ENCODE assay signal across 22 cellular contexts in the genomic region with DNA sequence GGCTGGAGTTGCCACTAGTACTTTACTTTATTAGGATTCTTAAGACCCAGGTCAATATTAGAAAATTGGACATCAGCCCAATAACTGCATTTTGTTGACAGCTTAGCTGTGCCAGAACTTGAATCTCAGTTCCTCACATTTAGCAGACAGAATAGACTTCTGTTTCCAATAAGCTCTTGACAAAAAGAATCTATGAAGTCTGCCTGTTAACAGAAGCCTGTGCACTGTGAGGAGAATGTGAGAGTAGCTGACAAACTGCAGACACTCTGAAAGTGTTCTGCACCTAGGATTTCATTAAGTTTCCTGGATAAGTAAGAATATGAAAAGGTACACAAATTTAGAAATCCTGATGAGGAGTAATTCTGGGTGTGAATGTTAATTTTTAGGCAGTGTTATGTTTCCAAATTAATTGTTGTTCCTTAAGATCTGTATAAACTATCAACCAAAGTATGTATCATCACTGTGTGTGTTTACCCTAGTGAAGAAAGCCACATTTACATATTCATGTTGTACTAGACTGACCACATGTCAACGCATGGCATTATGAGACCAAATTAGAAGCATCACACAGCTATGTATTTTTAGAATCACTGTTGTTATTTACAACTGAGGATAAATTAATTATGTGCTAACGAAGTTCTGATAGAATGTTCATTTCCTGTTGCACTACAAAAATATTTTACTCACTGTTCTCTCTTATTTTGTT.
DNase-seq lines count a peak whose midpoint lies in the region; ATAC-seq and TF ChIP-seq lines count a peak whose summit lies in the region.
"Had no signal": no experiment of that assay in that cellular context is flagged by ENCODE, and none has a peak within 500 bp of the region (broad histone marks: within the 10 kb centered on the region; RNA-seq: fewer than 3 reads in every experiment).

No MANE protein-coding gene starts in this region.

- H3K36me3 ChIP-seq in BLaER1 (no peaks in the 10 kb centered on the region), OCI-LY3 (replicated peaks; ENCODE audit: low read depth, low read length) (no peaks in the 10 kb centered on the region)

- no peak for TF ChIP-seq CTCF in OCI-LY3 (IDR thresholded peaks at IDR 0.05; ENCODE audit: low read depth, low read length)

- H3K4me3 ChIP-seq in BLaER1 (no peak overlapping the region), OCI-LY3 (ENCODE audit: low read length) (0 out of 2 replicates have a peak overlapping the region, but pooled peaks have one; percentile 1)
- H3K4me3 ChIP-seq: GM23248 had no signal

- H3K27me3 ChIP-seq in BLaER1 (no peaks in the 10 kb centered on the region), OCI-LY3 (ENCODE audit: low read depth, low read length) (no peaks in the 10 kb centered on the region)

- no peak overlapping the region for H3K27ac ChIP-seq in BLaER1
- peak overlapping the region; percentile 12; the same call in 1 of the 2 replicates for H3K27ac ChIP-seq in OCI-LY3 (ENCODE audit: low read length)
- H3K27ac ChIP-seq: GM23248 had no signal

- H3K4me1 ChIP-seq in BLaER1 (peaks cover 20% of the 10 kb centered on the region), OCI-LY3 (ENCODE audit: low read length) (peaks cover 28% of the 10 kb centered on the region)
- H3K4me1 ChIP-seq: Caco-2 had no signal

- H3K9ac ChIP-seq in BLaER1 (no peak overlapping the region), OCI-LY3 (ENCODE audit: low read length) (no peak overlapping the region)
- H3K9ac ChIP-seq: GM23248 had no signal

- H3K79me2 ChIP-seq in OCI-LY3 (ENCODE audit: low read length): no peaks in the 10 kb centered on the region

- ATAC-seq in GM18498 (IDR thresholded peaks at IDR 0.05; ENCODE audit: unreplicated experiment) (peak; percentile 48), GM19324 (IDR thresholded peaks at IDR 0.05; ENCODE audit: low FRiP score, unreplicated experiment) (peak; percentile 55)

- peak overlapping the region; percentile 6 for H3K4me2 ChIP-seq in BLaER1
- peak overlapping the region; percentile 58 for H3K4me2 ChIP-seq in OCI-LY3 (ENCODE audit: low read length)

- H4K20me1 ChIP-seq in BLaER1 (no peaks in the 10 kb centered on the region), OCI-LY3 (ENCODE audit: insufficient read depth, low read length) (no peaks in the 10 kb centered on the region)

- DNase-seq in stimulated activated CD4-positive, alpha-beta T cell treated with anti-CD3 and anti-CD28 coated beads, Interleukin-2, amount 100 ng/mL, for 24 hours: no peak
- DNase-seq in NCI-H1930 (lab: John Stamatoyannopoulos, UW) (no peak), OCI-M2 (lab: John Stamatoyannopoulos, UW; ENCODE audit: unreplicated experiment) (no peak)
- DNase-seq: Caco-2; CD4-positive, alpha-beta T cell; DMS 273 treated with DMSO at 0.1 percent for 48 hours; DMS79 treated with DMSO at 0.1 percent for 48 hours; GM23248; H9; HFFc6; KG1; NCI-H1092 treated with DMSO at 0.1 percent for 48 hours; NCI-H1436 treated with DMSO at 0.1 percent for 48 hours; NCI-H2029; NCI-H2227 treated with DMSO at 0.1 percent for 48 hours; NCI-H510A; NK-92 treated with Interleukin-12 subunit alpha and Interleukin-12 subunit beta, amount 100 ng/mL, for 24 hours; T-helper 9 cell had no signal

- H2AFZ ChIP-seq in OCI-LY3 (ENCODE audit: low read depth, low read length): no peak overlapping the region
- H2AFZ ChIP-seq: GM23248 had no signal

- no peaks in the 10 kb centered on the region for H3K9me3 ChIP-seq in BLaER1
- no peaks in the 10 kb centered on the region for H3K9me3 ChIP-seq in OCI-LY3 (ENCODE audit: insufficient read depth, low read length)
- H3K9me3 ChIP-seq: Caco-2 had no signal
